In genomic region chr7:6576867-6577368, GRCh38 we compare ENCODE assay signal across 8 cellular contexts. TPM values are rescaled to one million over a fixed set of nuclear protein-coding genes. Genes with fewer than 3 reads are reported as not detected.
DNase-seq lines count a peak whose midpoint lies in the region; ATAC-seq and TF ChIP-seq lines count a peak whose summit lies in the region.
"Not testable (repeated sequence)": the region's sequence is repeated elsewhere in the genome, so short reads cannot be mapped to it uniquely, and the experiment has no call there.

No MANE protein-coding gene starts in this region.

- CTCF ChIA-PET in Panc1 (lab: Charles Lee), result interaction anchor here (0.6 to 0.7 kb wide), 2 partner anchors 18 to 59 kb away, joined by 4 read pairs; no protein-coding TSS in a partner anchor

- peak overlapping the region; percentile 82 for H3K4me3 Mint-ChIP-seq in activated T-helper 2 cell treated with anti-CD3 and anti-CD28 coated beads, Interferon-gamma antibody, Interleukin-2, Interleukin-4, amounts not matched to agents 10 μg/mL and 5 μg/mL and 100 μg/mL, durations not matched to agents 14 hours and 24 hours and 36 hours (ENCODE audit: low read depth)
- peak overlapping the region; percentile 90 for H3K4me3 Mint-ChIP-seq in natural killer cell
- H3K4me3 Mint-ChIP-seq in stimulated activated memory B cell treated with anti-CD40 and anti-IgM and Interleukin-4, amounts not matched to agents 10 μg/mL and 1 μg/mL and 100 μg/mL, for 72 hours, result peak overlapping the region; percentile 92

- H3K4me3 ChIP-seq in BE2C (ENCODE audit: low read depth, low read length) (peak overlapping the region; percentile 80), HFF-Myc (replicated peaks; ENCODE audit: low read depth, low read length) (peak overlapping the region; percentile 70), Panc1 (ENCODE audit: low read depth in 2 of 2, low read length in 2 of 2) (peak overlapping the region; percentile 79 to 94), duodenal mucosa (ENCODE audit: low read depth in 1 of 2, low read length in 2 of 2) (peak overlapping the region; percentile 80 to 82), iPS-11a (ENCODE audit: low read depth, low read length) (peak overlapping the region; percentile 60)

- in situ Hi-C loops in Panc1 (cut with HindIII; ENCODE audit: low pct_unique_long_range_greater_than_20kb, low sequenced_read_pairs), result not testable (repeated sequence)

- H3K9me3 Mint-ChIP-seq in activated T-helper 2 cell treated with anti-CD3 and anti-CD28 coated beads, Interferon-gamma antibody, Interleukin-2, Interleukin-4, amounts not matched to agents 10 μg/mL and 5 μg/mL and 100 μg/mL, durations not matched to agents 14 hours and 24 hours and 36 hours; natural killer cell; stimulated activated memory B cell treated with anti-CD40 and anti-IgM and Interleukin-4, amounts not matched to agents 10 μg/mL and 1 μg/mL and 100 μg/mL, for 72 hours: not testable (repeated sequence)

- DNase-seq in BE2C; HFF-Myc (ENCODE audit: extremely low read depth, low read depth); Panc1 (ENCODE audit: low read depth, low spot score); natural killer cell: not testable (repeated sequence)
- peak; percentile 15 for DNase-seq in activated T-helper 2 cell treated with anti-CD3 and anti-CD28 coated beads, Interferon-gamma antibody, Interleukin-2, Interleukin-4, amounts not matched to agents 10 μg/mL and 5 μg/mL and 100 μg/mL, durations not matched to agents 14 hours and 24 hours and 36 hours (ENCODE audit: low spot score)

- ATAC-seq in Panc1; stimulated activated memory B cell treated with anti-CD40 and anti-IgM and Interleukin-4, amounts not matched to agents 10 μg/mL and 1 μg/mL and 100 μg/mL, for 72 hours: not testable (repeated sequence)
- peak in 1 of 3 donors; percentile 18 for ATAC-seq in natural killer cell

- POLR2A ChIA-PET in Panc1 (lab: Charles Lee), result interaction anchor here (0.5 kb wide), 1 partner anchor 52 kb away, joined by 9 read pairs; no protein-coding TSS in a partner anchor

- not testable (repeated sequence) for BruUV-seq in Panc1 (replicated peaks; lab: Mats Ljungman, UMichigan)

- not testable (repeated sequence) for H3K4me1 ChIP-seq in BE2C; duodenal mucosa (ENCODE audit: control insufficient read depth in 1 of 2, insufficient read depth in 2 of 2, low read length in 2 of 2)
- H3K4me1 ChIP-seq in Panc1 (ENCODE audit: control insufficient read depth, insufficient read depth, low read length), result peaks cover 17% of the 10 kb centered on the region

- TF ChIP-seq CTCF in BE2C (IDR thresholded peaks at IDR 0.05; ENCODE audit: low read depth, low read length); HFF-Myc (IDR thresholded peaks at IDR 0.05; ENCODE audit: low read depth, low read length, missing control alignments); Panc1 (IDR thresholded peaks at IDR 0.05); natural killer cell (IDR thresholded peaks at IDR 0.05): not testable (repeated sequence)

- H3K36me3 ChIP-seq in BE2C; Panc1 (ENCODE audit: control insufficient read depth, insufficient read depth, low read length): not testable (repeated sequence)
- H3K36me3 ChIP-seq in duodenal mucosa (ENCODE audit: control insufficient read depth in 1 of 2, insufficient read depth in 2 of 2, low read length in 2 of 2), result peaks cover 0 to 17% of the 10 kb centered on the region in 2 donors

- H3K9me3 ChIP-seq in BE2C; Panc1 (ENCODE audit: control insufficient read depth, insufficient read depth, low read depth, low read length); duodenal mucosa (ENCODE audit: control insufficient read depth in 1 of 2, low read length in 2 of 2): not testable (repeated sequence)

- H3K27ac Mint-ChIP-seq in activated T-helper 2 cell treated with anti-CD3 and anti-CD28 coated beads, Interferon-gamma antibody, Interleukin-2, Interleukin-4, amounts not matched to agents 10 μg/mL and 5 μg/mL and 100 μg/mL, durations not matched to agents 14 hours and 24 hours and 36 hours, result peak overlapping the region; percentile 65
- H3K27ac Mint-ChIP-seq in natural killer cell, result peak overlapping the region; percentile 89 to 97
- H3K27ac Mint-ChIP-seq in stimulated activated memory B cell treated with anti-CD40 and anti-IgM and Interleukin-4, amounts not matched to agents 10 μg/mL and 1 μg/mL and 100 μg/mL, for 72 hours, result peak overlapping the region; percentile 91

- peak overlapping the region in 1 of 2 donors; percentile 74 for H3K9ac ChIP-seq in duodenal mucosa (ENCODE audit: low read depth in 1 of 2, low read length in 2 of 2)

- peaks cover 23% of the 10 kb centered on the region for H3K4me1 Mint-ChIP-seq in activated T-helper 2 cell treated with anti-CD3 and anti-CD28 coated beads, Interferon-gamma antibody, Interleukin-2, Interleukin-4, amounts not matched to agents 10 μg/mL and 5 μg/mL and 100 μg/mL, durations not matched to agents 14 hours and 24 hours and 36 hours (ENCODE audit: low read depth)
- H3K4me1 Mint-ChIP-seq in natural killer cell, result peaks cover 11 to 12% of the 10 kb centered on the region in 2 donors
- H3K4me1 Mint-ChIP-seq in stimulated activated memory B cell treated with anti-CD40 and anti-IgM and Interleukin-4, amounts not matched to agents 10 μg/mL and 1 μg/mL and 100 μg/mL, for 72 hours, result peaks cover 39% of the 10 kb centered on the region

- intact Hi-C loops in Panc1 (cut with micrococcal nuclease; ENCODE audit: unreplicated experiment), result not testable (repeated sequence)
- intact Hi-C loops in activated T-helper 2 cell treated with anti-CD3 and anti-CD28 coated beads, Interferon-gamma antibody, Interleukin-2, Interleukin-4, amounts not matched to agents 10 μg/mL and 5 μg/mL and 100 μg/mL, durations not matched to agents 14 hours and 24 hours and 36 hours (cut with micrococcal nuclease), result loop anchor here (1.0 to 5.0 kb wide), 2 partner anchors 13 to 130 kb away; partner anchors contain the start of genes INTS15 and ZNF12
- intact Hi-C loops in natural killer cell (cut with micrococcal nuclease), result loop anchor here (1.0 kb wide), 1 partner anchor 12 kb away; no protein-coding TSS in a partner anchor

- peaks cover 24% of the 10 kb centered on the region for H3K36me3 Mint-ChIP-seq in activated T-helper 2 cell treated with anti-CD3 and anti-CD28 coated beads, Interferon-gamma antibody, Interleukin-2, Interleukin-4, amounts not matched to agents 10 μg/mL and 5 μg/mL and 100 μg/mL, durations not matched to agents 14 hours and 24 hours and 36 hours (ENCODE audit: low read depth)
- not testable (repeated sequence) for H3K36me3 Mint-ChIP-seq in natural killer cell
- H3K36me3 Mint-ChIP-seq in stimulated activated memory B cell treated with anti-CD40 and anti-IgM and Interleukin-4, amounts not matched to agents 10 μg/mL and 1 μg/mL and 100 μg/mL, for 72 hours, result peaks cover 28% of the 10 kb centered on the region

- not testable (repeated sequence) for H3K27me3 Mint-ChIP-seq in activated T-helper 2 cell treated with anti-CD3 and anti-CD28 coated beads, Interferon-gamma antibody, Interleukin-2, Interleukin-4, amounts not matched to agents 10 μg/mL and 5 μg/mL and 100 μg/mL, durations not matched to agents 14 hours and 24 hours and 36 hours (ENCODE audit: low read depth); natural killer cell (ENCODE audit: low read depth in 2 of 2); stimulated activated memory B cell treated with anti-CD40 and anti-IgM and Interleukin-4, amounts not matched to agents 10 μg/mL and 1 μg/mL and 100 μg/mL, for 72 hours

- H3K27ac ChIP-seq in Panc1 (ENCODE audit: low read length) (peak overlapping the region; percentile 93), duodenal mucosa (ENCODE audit: low read depth, low read length) (peak overlapping the region; percentile 92)

- not testable (repeated sequence) for H3K27me3 ChIP-seq in BE2C; Panc1 (ENCODE audit: control insufficient read depth, insufficient read depth, low read length); duodenal mucosa (ENCODE audit: control insufficient read depth in 1 of 2, insufficient read depth in 2 of 2, low read length in 2 of 2)

RNA-seq across cellular contexts. Expression of gene ZDHHC4, which starts 0.3 kb away (rescaled TPM):
- polyA plus RNA-seq in BE2C (2012; ENCODE audit: insufficient read depth, insufficient read length, low read depth), result 102 TPM
- total RNA-seq in Panc1 (2021; ENCODE audit: unreplicated experiment) (113 TPM), natural killer cell (10 to 100 TPM; 29.4 to 37.6 (median 35.3) TPM)
- polyA plus RNA-seq in Panc1 (2012; ENCODE audit: insufficient read length), result 110 TPM
- 23.9 and 29.9 TPM in 2 replicates for total RNA-seq in activated T-helper 2 cell treated with anti-CD3 and anti-CD28 coated beads, Interferon-gamma antibody, Interleukin-2, Interleukin-4, amounts not matched to agents 10 μg/mL and 5 μg/mL and 100 μg/mL, durations not matched to agents 14 hours and 24 hours and 36 hours

RNA-seq across cellular contexts. Expression of gene INTS15, which starts 12.9 kb away (rescaled TPM):
- 158 TPM for polyA plus RNA-seq in BE2C (2012; ENCODE audit: insufficient read depth, insufficient read length, low read depth)
- total RNA-seq in Panc1 (2021; ENCODE audit: unreplicated experiment) (46.8 TPM), natural killer cell (10 to 100 TPM; 47.5 to 70.1 (median 60.7) TPM)
- 59.6 TPM for polyA plus RNA-seq in Panc1 (2012; ENCODE audit: insufficient read length)
- total RNA-seq in activated T-helper 2 cell treated with anti-CD3 and anti-CD28 coated beads, Interferon-gamma antibody, Interleukin-2, Interleukin-4, amounts not matched to agents 10 μg/mL and 5 μg/mL and 100 μg/mL, durations not matched to agents 14 hours and 24 hours and 36 hours, result 41.1 and 42.1 TPM in 2 replicates

RNA-seq across cellular contexts. Expression of gene GRID2IP, which starts 25.7 kb away (rescaled TPM):
- polyA plus RNA-seq in BE2C (2012; ENCODE audit: insufficient read depth, insufficient read length, low read depth), result not detected
- 0.13 TPM for total RNA-seq in Panc1 (2021; ENCODE audit: unreplicated experiment)
- polyA plus RNA-seq in Panc1 (2012; ENCODE audit: insufficient read length), result 0.13 TPM
- total RNA-seq in activated T-helper 2 cell treated with anti-CD3 and anti-CD28 coated beads, Interferon-gamma antibody, Interleukin-2, Interleukin-4, amounts not matched to agents 10 μg/mL and 5 μg/mL and 100 μg/mL, durations not matched to agents 14 hours and 24 hours and 36 hours, result 0.18 and 0.23 TPM in 2 replicates
- total RNA-seq in natural killer cell, result under 1 TPM; 0.39 to 0.45 (median 0.40) TPM

RNA-seq across cellular contexts. Expression of gene ZNF853, which starts 38.5 kb away (rescaled TPM):
- polyA plus RNA-seq in BE2C (2012; ENCODE audit: insufficient read depth, insufficient read length, low read depth), result 3.6 TPM
- total RNA-seq in Panc1 (2021; ENCODE audit: unreplicated experiment), result 1.4 TPM
- 2.5 TPM for polyA plus RNA-seq in Panc1 (2012; ENCODE audit: insufficient read length)
- total RNA-seq in activated T-helper 2 cell treated with anti-CD3 and anti-CD28 coated beads, Interferon-gamma antibody, Interleukin-2, Interleukin-4, amounts not matched to agents 10 μg/mL and 5 μg/mL and 100 μg/mL, durations not matched to agents 14 hours and 24 hours and 36 hours, result 0.23 TPM in 2 replicates
- 10 to 100 TPM in 1 of 3 donors, 1 to 10 TPM in 2; 6.5 to 12.0 (median 9.7) TPM for total RNA-seq in natural killer cell
